25 cellular contexts compared by ENCODE assay signal in the genomic region with DNA sequence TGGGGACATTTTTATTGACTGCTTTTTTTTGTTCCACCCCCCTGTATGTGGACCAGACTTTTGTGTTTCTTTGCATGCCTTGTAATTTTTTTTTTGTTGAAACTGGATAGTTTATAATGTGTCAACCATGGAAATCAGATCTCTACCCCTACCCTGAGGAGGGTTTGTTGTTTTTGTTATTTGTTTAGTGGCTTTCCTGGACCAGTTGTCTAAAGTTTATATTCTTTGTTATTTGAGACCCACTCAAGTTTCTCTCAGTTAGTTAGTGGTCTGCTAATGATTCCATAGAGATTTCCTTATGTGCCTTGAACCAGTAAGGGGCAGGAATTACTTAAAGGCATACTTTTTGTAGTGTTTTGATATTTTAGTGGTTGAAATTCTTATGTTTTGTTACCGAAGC.
"Had no signal": no experiment of that assay in that cellular context is flagged by ENCODE, and none has a peak within 500 bp of the region (broad histone marks: within the 10 kb centered on the region; RNA-seq: fewer than 3 reads in every experiment).

No MANE protein-coding gene starts in this region.

- H3K36me3 ChIP-seq: gastrocnemius medialis had no signal

- H3K27me3 ChIP-seq: gastrocnemius medialis, hepatocyte, spleen had no signal

- DNase-seq: activated CD4-positive, alpha-beta T cell treated with anti-CD3 and anti-CD28 coated beads for 48 hours; activated CD4-positive, alpha-beta T cell treated with anti-CD3 and anti-CD28 coated beads, Interleukin-2, amount 50 U/mL, for 48 hours; activated CD8-positive, alpha-beta memory T cell treated with anti-CD3 and anti-CD28 coated beads, Interleukin-2, amount 50 U/mL, for 4 hours; activated effector memory CD4-positive, alpha-beta T cell treated with anti-CD3 and anti-CD28 coated beads, Interleukin-2, amount 50 U/mL, for 16 hours; activated naive CD4-positive, alpha-beta T cell treated with anti-CD3 and anti-CD28 coated beads, Interleukin-2, amount 10 ng/mL, durations not matched to agents 7 days and 5 days; activated naive CD8-positive, alpha-beta T cell treated with anti-CD3 and anti-CD28 coated beads, Interleukin-2, amount 50 U/mL, for 24 hours; activated T-cell treated with anti-CD3 and anti-CD28 coated beads, Interleukin-2, amount 50 U/mL, for 1 hour; amygdala; central memory CD4-positive, alpha-beta T cell; dorsolateral prefrontal cortex; effector memory CD4-positive, alpha-beta T cell; gastrocnemius medialis; glutamatergic neuron; islet precursor cell; left ventricle myocardium superior; mucosa of descending colon; occipital lobe; posterior cingulate gyrus; right cardiac atrium; spleen; stimulated activated naive CD4-positive, alpha-beta T cell treated with Interleukin-2 at 50 U/mL for 16 hours; trophoblast cell had no signal

- H3K9me3 ChIP-seq: gastrocnemius medialis, mucosa of descending colon had no signal

- H3K4me3 ChIP-seq: dorsolateral prefrontal cortex, gastrocnemius medialis, hepatocyte, mucosa of descending colon, spleen had no signal

- H3K4me3 Mint-ChIP-seq: activated naive CD4-positive, alpha-beta T cell treated with anti-CD3 and anti-CD28 coated beads, Interleukin-2, amount 10 ng/mL, durations not matched to agents 7 days and 5 days; activated naive CD8-positive, alpha-beta T cell treated with anti-CD3 and anti-CD28 coated beads, Interleukin-2, amount 50 U/mL, for 24 hours; activated T-helper 1 cell treated with anti-CD3 and anti-CD28 coated beads, Interleukin-12 subunit alpha, Interleukin-12 subunit beta, Interleukin-2, Interleukin-4 antibody, amounts not matched to agents 30 ng/mL and 10 ng/mL and 1 ng/mL, durations not matched to agents 14 hours and 24 hours and 36 hours had no signal

- H3K27me3 Mint-ChIP-seq: activated naive CD4-positive, alpha-beta T cell treated with anti-CD3 and anti-CD28 coated beads, Interleukin-2, amount 10 ng/mL, durations not matched to agents 7 days and 5 days; activated naive CD8-positive, alpha-beta T cell treated with anti-CD3 and anti-CD28 coated beads, Interleukin-2, amount 50 U/mL, for 24 hours had no signal

- H3K27ac Mint-ChIP-seq: activated naive CD4-positive, alpha-beta T cell treated with anti-CD3 and anti-CD28 coated beads, Interleukin-2, amount 10 ng/mL, durations not matched to agents 7 days and 5 days; activated naive CD8-positive, alpha-beta T cell treated with anti-CD3 and anti-CD28 coated beads, Interleukin-2, amount 50 U/mL, for 24 hours; activated T-helper 1 cell treated with anti-CD3 and anti-CD28 coated beads, Interleukin-12 subunit alpha, Interleukin-12 subunit beta, Interleukin-2, Interleukin-4 antibody, amounts not matched to agents 30 ng/mL and 10 ng/mL and 1 ng/mL, durations not matched to agents 14 hours and 24 hours and 36 hours had no signal

- H3K36me3 Mint-ChIP-seq: activated naive CD4-positive, alpha-beta T cell treated with anti-CD3 and anti-CD28 coated beads, Interleukin-2, amount 10 ng/mL, durations not matched to agents 7 days and 5 days had no signal

- H3K4me1 ChIP-seq: gastrocnemius medialis had no signal

- H3K27ac ChIP-seq: dorsolateral prefrontal cortex, gastrocnemius medialis, hepatocyte, spleen had no signal

- ATAC-seq: activated CD4-positive, CD25-positive, alpha-beta regulatory T cell treated with anti-CD3 and anti-CD28 coated beads, Interleukin-2, amount 50 U/mL, for 24 hours; activated naive CD8-positive, alpha-beta T cell treated with anti-CD3 and anti-CD28 coated beads, Interleukin-2, amount 50 U/mL, for 24 hours; gastrocnemius medialis; left ventricle myocardium superior; mucosa of descending colon; right cardiac atrium had no signal

- H2AFZ ChIP-seq: hepatocyte had no signal

- H3K4me1 Mint-ChIP-seq: activated naive CD4-positive, alpha-beta T cell treated with anti-CD3 and anti-CD28 coated beads, Interleukin-2, amount 10 ng/mL, durations not matched to agents 7 days and 5 days; activated naive CD8-positive, alpha-beta T cell treated with anti-CD3 and anti-CD28 coated beads, Interleukin-2, amount 50 U/mL, for 24 hours had no signal

- H3K4me2 ChIP-seq: hepatocyte had no signal
